Comparison of ENCODE assay signal across 9 cellular contexts in the genomic region with DNA sequence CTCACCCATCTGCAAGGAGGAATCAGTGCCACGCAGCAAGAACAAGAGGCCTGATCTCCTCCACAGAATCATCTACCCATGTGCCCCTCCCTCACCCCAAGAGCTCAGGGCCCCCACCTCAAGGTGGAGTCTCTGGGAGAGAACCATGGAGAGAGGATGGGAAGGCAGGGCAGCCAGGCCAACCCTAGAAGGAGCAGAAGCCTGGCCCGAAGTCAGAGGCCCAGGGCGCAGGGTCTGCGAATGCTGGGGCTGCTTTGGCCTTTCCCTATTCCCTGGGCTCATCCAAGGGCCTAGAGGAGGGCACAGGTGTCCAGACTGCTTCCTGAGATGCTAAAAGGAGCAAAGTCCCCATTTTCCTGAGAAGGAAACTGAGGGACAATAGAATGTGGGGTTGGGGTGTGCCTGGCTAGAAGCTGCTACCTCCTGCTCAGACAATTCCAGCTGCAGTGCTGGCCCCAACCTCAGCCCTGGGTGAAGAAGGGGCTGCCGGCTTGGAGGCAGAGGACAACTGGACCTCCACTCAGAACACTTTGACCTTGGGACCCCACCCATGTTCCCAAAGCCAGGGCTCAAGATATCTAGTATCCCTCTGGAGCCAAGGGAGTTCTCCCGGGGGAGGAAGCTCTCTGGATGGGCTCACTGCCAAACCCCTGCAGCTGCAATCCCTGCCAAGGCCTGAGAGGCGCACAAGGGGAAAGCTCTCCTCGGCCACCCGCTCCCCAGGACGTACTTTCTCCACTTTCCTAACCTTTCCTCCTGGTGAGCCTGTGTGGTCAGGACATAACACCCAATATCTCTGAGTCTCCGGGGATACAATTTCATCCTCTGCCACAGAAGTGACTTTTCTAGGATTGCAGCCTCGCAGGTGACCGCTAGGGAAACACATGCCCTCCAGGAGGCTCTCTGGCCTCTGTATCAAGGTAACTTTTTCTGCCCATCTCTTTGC. TPM values are rescaled to one million over a fixed set of nuclear protein-coding genes. Genes with fewer than 3 reads are reported as not detected.
A peak's percentile ranks its signal among the peaks of the same experiment; 100 is the strongest.
DNase-seq lines count a peak whose midpoint lies in the region; ATAC-seq and TF ChIP-seq lines count a peak whose summit lies in the region.
"Had no signal": no experiment of that assay in that cellular context is flagged by ENCODE, and none has a peak within 500 bp of the region (broad histone marks: within the 10 kb centered on the region; RNA-seq: fewer than 3 reads in every experiment).

No MANE protein-coding gene starts in this region.

- no peak overlapping the region for H3K4me3 ChIP-seq in SK-N-SH (ENCODE audit: low read depth in 2 of 2, low read length in 1 of 2)

- no peak overlapping the region for H3K27ac ChIP-seq in SK-N-SH (ENCODE audit: low read depth in 2 of 2, low read length in 1 of 2)
- H3K27ac ChIP-seq in foreskin keratinocyte = no peak overlapping the region

- TF ChIP-seq RAD21 in SK-N-SH (IDR thresholded peaks at IDR 0.05; ENCODE audit: low read length) = no peak

- POLR2A ChIA-PET in SK-N-SH (lab: Yijun Ruan, JAX) = no interaction called here
- POLR2A ChIA-PET in activated CD4-positive, alpha-beta memory T cell treated with anti-CD3 and anti-CD28 coated beads, Interleukin-2, amount 10 ng/mL, durations not matched to agents 7 days and 5 days (lab: Charles Lee) = no interaction called here

- no peaks in the 10 kb centered on the region for H4K20me1 ChIP-seq in SK-N-SH (ENCODE audit: insufficient read depth)

- peaks cover 9% of the 10 kb centered on the region for H3K27me3 Mint-ChIP-seq in Calu3 (ENCODE audit: unreplicated experiment)
- peaks cover 8% of the 10 kb centered on the region for H3K27me3 Mint-ChIP-seq in activated CD4-positive, alpha-beta memory T cell treated with anti-CD3 and anti-CD28 coated beads, Interleukin-2, amount 10 ng/mL, durations not matched to agents 7 days and 5 days

- H3K27me3 ChIP-seq in SK-N-SH (ENCODE audit: insufficient read depth) = peaks cover 50% of the 10 kb centered on the region; the same call in 1 of the 2 replicates
- H3K27me3 ChIP-seq in foreskin keratinocyte = peaks cover 12% of the 10 kb centered on the region

- intact Hi-C loops in Calu3 (cut with micrococcal nuclease; ENCODE audit: unreplicated experiment) = loop anchor here (1.0 kb wide), 1 partner anchor 47 kb away; no protein-coding TSS in a partner anchor

- H3K9me3 ChIP-seq in SK-N-SH = no peaks in the 10 kb centered on the region

- peaks cover 0 to 3% of the 10 kb centered on the region in 2 experiments; a peak in 1 of 4 replicates for H3K4me1 ChIP-seq in SK-N-SH (ENCODE audit: control insufficient read depth in 1 of 2, insufficient read depth in 2 of 2, low read depth in 1 of 2, low read length in 1 of 2)
- peaks cover 16% of the 10 kb centered on the region for H3K4me1 ChIP-seq in foreskin keratinocyte

- no peak overlapping the region for H2AFZ ChIP-seq in SK-N-SH (ENCODE audit: low read depth)

- TF ChIP-seq EP300 in SK-N-SH (IDR thresholded peaks at IDR 0.05; ENCODE audit: borderline replicate concordance in 1 of 2, low read depth in 1 of 2, low read length in 1 of 2) = no peak

- H3K27ac Mint-ChIP-seq in Calu3 (ENCODE audit: unreplicated experiment) = peak overlapping the region; percentile 93
- no peak overlapping the region for H3K27ac Mint-ChIP-seq in activated CD4-positive, alpha-beta memory T cell treated with anti-CD3 and anti-CD28 coated beads, Interleukin-2, amount 10 ng/mL, durations not matched to agents 7 days and 5 days

- 60% methylated on average over 9 of the region's 13 CpGs for WGBS in SK-N-SH (ENCODE audit: low lambda C conversion rate)

- TF ChIP-seq CTCF in Calu3 (IDR thresholded peaks at IDR 0.05; ENCODE audit: unreplicated experiment) = peak; percentile 91
- TF ChIP-seq CTCF in LNCAP (IDR thresholded peaks at IDR 0.05) = peak; percentile 44
- peak; percentile 50 for TF ChIP-seq CTCF in SK-N-SH (IDR thresholded peaks at IDR 0.05)
- peak; percentile 64 for TF ChIP-seq CTCF in foreskin keratinocyte (conservative IDR thresholded peaks at IDR 0.05)

- H3K79me2 ChIP-seq in SK-N-SH (ENCODE audit: insufficient read depth) = no peaks in the 10 kb centered on the region

- peaks cover 50% of the 10 kb centered on the region for H3K4me1 Mint-ChIP-seq in Calu3 (ENCODE audit: low read depth, unreplicated experiment)
- peaks cover 26% of the 10 kb centered on the region for H3K4me1 Mint-ChIP-seq in activated CD4-positive, alpha-beta memory T cell treated with anti-CD3 and anti-CD28 coated beads, Interleukin-2, amount 10 ng/mL, durations not matched to agents 7 days and 5 days

- no peak overlapping the region for H3K4me3 Mint-ChIP-seq in Calu3 (ENCODE audit: low read depth, unreplicated experiment)
- H3K4me3 Mint-ChIP-seq in activated CD4-positive, alpha-beta memory T cell treated with anti-CD3 and anti-CD28 coated beads, Interleukin-2, amount 10 ng/mL, durations not matched to agents 7 days and 5 days = no peak overlapping the region

- H3K9me2 ChIP-seq in SK-N-SH = no peaks in the 10 kb centered on the region

- DNase-seq in Calu3 (peak; percentile 91), SK-N-SH (peak; percentile 83), foreskin keratinocyte (peak in 1 of 2 donors; percentile 54), pons (ENCODE audit: low spot score) (peak; percentile 76), KG1 (lab: John Stamatoyannopoulos, UW) (no peak)
- DNase-seq in activated CD4-positive, alpha-beta memory T cell treated with anti-CD3 and anti-CD28 coated beads, Interleukin-2, amount 10 ng/mL, durations not matched to agents 7 days and 5 days = no peak

- ATAC-seq in foreskin keratinocyte = peak; percentile 12
- no peak for ATAC-seq in HG02588 (IDR thresholded peaks at IDR 0.05; ENCODE audit: unreplicated experiment)

- CTCF ChIA-PET in Calu3 (lab: Charles Lee) (interaction anchor here (0.6 to 2.7 kb wide), 13 partner anchors 9 to 279 kb away, joined by 3 to 58 read pairs (median 5); no protein-coding TSS in a partner anchor), SK-N-SH (lab: Yijun Ruan, JAX) (interaction anchor here (0.7 to 2.0 kb wide), 13 partner anchors 10 to 361 kb away, joined by 3 to 11 read pairs (median 5); no protein-coding TSS in a partner anchor)
- CTCF ChIA-PET in activated CD4-positive, alpha-beta memory T cell treated with anti-CD3 and anti-CD28 coated beads, Interleukin-2, amount 10 ng/mL, durations not matched to agents 7 days and 5 days (lab: Charles Lee) = no interaction called here

- H3K4me2 ChIP-seq in SK-N-SH = no peak overlapping the region

- no peaks in the 10 kb centered on the region for H3F3A ChIP-seq in SK-N-SH (replicated peaks; ENCODE audit: insufficient read depth)

- H3K9me3 Mint-ChIP-seq in Calu3 (ENCODE audit: low read depth, unreplicated experiment) = no peaks in the 10 kb centered on the region
- H3K9me3 Mint-ChIP-seq in activated CD4-positive, alpha-beta memory T cell treated with anti-CD3 and anti-CD28 coated beads, Interleukin-2, amount 10 ng/mL, durations not matched to agents 7 days and 5 days = no peaks in the 10 kb centered on the region

- no peak overlapping the region for H3K9ac ChIP-seq in SK-N-SH

- H3K36me3 ChIP-seq in SK-N-SH (replicated peaks in 1 of 2; ENCODE audit: control insufficient read depth in 1 of 2, insufficient read depth in 2 of 2, low read length in 1 of 2) = no peaks in the 10 kb centered on the region

- no TSS peak for BruUV-seq in Calu3 (replicated peaks; lab: Mats Ljungman, UMichigan)

- peaks cover 83% of the 10 kb centered on the region for H3K36me3 Mint-ChIP-seq in Calu3 (ENCODE audit: insufficient read depth, unreplicated experiment)
- no peaks in the 10 kb centered on the region for H3K36me3 Mint-ChIP-seq in activated CD4-positive, alpha-beta memory T cell treated with anti-CD3 and anti-CD28 coated beads, Interleukin-2, amount 10 ng/mL, durations not matched to agents 7 days and 5 days (ENCODE audit: low read depth)

TF ChIP-seq in SK-N-SH, 30 proteins besides CTCF, POLR2A, EP300 and RAD21:
- peak; percentile 32; the same call in 1 of the 2 replicates for TF ChIP-seq NFIC (IDR thresholded peaks at IDR 0.05; ENCODE audit: borderline replicate concordance)
- TF ChIP-seq FOXJ3 (CRISPR knock-in tag; IDR thresholded peaks at IDR 0.05) = no peak

RNA-seq across cellular contexts. Expression of a gene that starts 16.6 kb away (rescaled TPM):
- total RNA-seq in Calu3 (2022) (15.3 and 17.2 TPM in 2 replicates), foreskin keratinocyte (1.8 and 2.8 TPM in 2 replicates)
- polyA plus RNA-seq in SK-N-SH (2012; rRNA removed) (not detected in 2 replicates), foreskin keratinocyte (0.68 and 0.69 TPM in 2 replicates)
- not detected in 2 replicates for polyA plus RNA-seq in SK-N-SH (2012; cell fraction: cytosol; rRNA removed)
- not detected in 2 replicates for polyA plus RNA-seq in SK-N-SH (2012; cell fraction: nucleus; rRNA removed)
- total RNA-seq in activated CD4-positive, alpha-beta memory T cell treated with anti-CD3 and anti-CD28 coated beads, Interleukin-2, amount 10 ng/mL, durations not matched to agents 7 days and 5 days = 1 to 10 TPM; 1.1 to 2.2 TPM

RNA-seq across cellular contexts. Expression of a gene that starts 17.4 kb away (rescaled TPM):
- total RNA-seq in Calu3 (2022) = 14.2 TPM in 2 replicates
- polyA plus RNA-seq in SK-N-SH (2012; rRNA removed) = not detected in 2 replicates
- polyA plus RNA-seq in SK-N-SH (2012; cell fraction: cytosol; rRNA removed) = not detected in 2 replicates
- 0.04 TPM in 1 of 2 replicates, not detected in the other for polyA plus RNA-seq in SK-N-SH (2012; cell fraction: nucleus; rRNA removed)
- 1.7 and 2.4 TPM in 2 replicates for total RNA-seq in foreskin keratinocyte
- polyA plus RNA-seq in foreskin keratinocyte = 0.82 and 1.0 TPM in 2 replicates
- under 1 TPM; 0.55 to 0.65 TPM for total RNA-seq in activated CD4-positive, alpha-beta memory T cell treated with anti-CD3 and anti-CD28 coated beads, Interleukin-2, amount 10 ng/mL, durations not matched to agents 7 days and 5 days
- total RNA-seq: mononuclear cell had no signal

Comparison
In these comparisons a context has a peak if more than half of its experiments do, and no peak if none do; other contexts are left out.
1. DNase-seq: peak in Calu3 (single experiment), SK-N-SH (single experiment) and pons (single experiment); none in activated CD4-positive, alpha-beta memory T cell treated with anti-CD3 and anti-CD28 coated beads, Interleukin-2, amount 10 ng/mL, durations not matched to agents 7 days and 5 days (single experiment) and KG1 (single experiment).
2. Peak in every context shown above with its lines, with median percentiles within 50 percentile points of each other: CTCF ChIP-seq.